Comparison of ENCODE assay signal across 12 cellular contexts in the genomic region with DNA sequence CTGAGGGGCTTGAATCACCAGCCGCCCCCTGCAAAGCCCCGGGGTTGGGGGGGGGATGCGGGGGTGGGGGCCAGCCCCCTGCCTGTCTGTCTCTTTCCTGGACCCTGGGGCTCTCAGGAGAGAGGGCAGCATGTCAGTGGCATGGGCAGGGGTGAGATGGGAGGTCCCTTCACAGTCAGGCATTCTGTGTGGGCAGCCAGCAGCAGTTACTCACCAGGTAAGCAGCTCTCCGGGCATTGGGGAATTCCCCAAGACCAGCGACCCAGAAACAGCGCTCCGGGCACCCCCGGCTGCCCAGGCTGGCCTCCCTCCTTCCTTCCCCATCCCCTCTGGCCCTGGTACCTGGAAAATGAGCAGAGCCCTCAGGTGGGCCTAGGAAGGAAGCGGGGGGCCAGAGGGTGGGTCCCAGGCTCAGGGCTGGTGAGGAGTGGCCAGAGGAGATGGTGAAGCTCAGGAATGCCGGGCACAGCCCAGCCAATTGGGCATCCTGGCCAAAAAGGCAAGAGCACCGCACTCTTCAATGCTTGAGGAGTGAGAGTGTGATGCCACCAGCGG. TPM values are rescaled to one million over a fixed set of nuclear protein-coding genes. Genes with fewer than 3 reads are reported as not detected.
DNase-seq lines count a peak whose midpoint lies in the region; ATAC-seq and TF ChIP-seq lines count a peak whose summit lies in the region.
"Had no signal": no experiment of that assay in that cellular context is flagged by ENCODE, and none has a peak within 500 bp of the region (broad histone marks: within the 10 kb centered on the region; RNA-seq: fewer than 3 reads in every experiment).

No MANE protein-coding gene starts in this region.

- WGBS in body of pancreas, 2 donors: 49% methylated on average over 7 to 12 of the region's 12 CpGs

- no peaks in the 10 kb centered on the region for H4K20me1 ChIP-seq in osteoblast (ENCODE audit: insufficient read depth, low read length)

- TF ChIP-seq CTCF in body of pancreas (IDR thresholded peaks at IDR 0.05): no peak
- TF ChIP-seq CTCF in osteoblast (IDR thresholded peaks at IDR 0.05; ENCODE audit: extremely low read depth, low read depth, low read length): no peak

- H3K4me1 ChIP-seq in body of pancreas: peaks cover 32% of the 10 kb centered on the region
- peaks cover 45% of the 10 kb centered on the region for H3K4me1 ChIP-seq in osteoblast (ENCODE audit: insufficient read depth, low read length)

- H3K27me3 ChIP-seq in body of pancreas (peaks cover 0 to 12% of the 10 kb centered on the region in 2 donors), osteoblast (ENCODE audit: insufficient read depth, low read length) (no peaks in the 10 kb centered on the region)

- H3K4me3 ChIP-seq in body of pancreas (no peak overlapping the region), osteoblast (ENCODE audit: insufficient read depth, low read length) (no peak overlapping the region)
- H3K4me3 ChIP-seq: transverse colon had no signal

- no peak overlapping the region for H2AFZ ChIP-seq in osteoblast (ENCODE audit: low read length)

- H3K27ac ChIP-seq in body of pancreas (peak overlapping the region in 3 of 4 donors; percentile 30 to 59 (median 48)), osteoblast (ENCODE audit: low read depth, low read length) (peak overlapping the region; percentile 92)
- H3K27ac ChIP-seq: transverse colon had no signal

- H3K79me2 ChIP-seq in osteoblast (ENCODE audit: insufficient read depth, low read length): peaks cover 28% of the 10 kb centered on the region

- ATAC-seq in body of pancreas (peak; percentile 67), GM18520 (IDR thresholded peaks at IDR 0.05; ENCODE audit: unreplicated experiment) (no peak), GM21723 (IDR thresholded peaks at IDR 0.05; ENCODE audit: unreplicated experiment) (no peak)

- no peak for TF ChIP-seq POLR2A in body of pancreas (IDR thresholded peaks at IDR 0.05)

- DNase-seq in EH (ENCODE audit: low read depth) (peak; percentile 71), body of pancreas (peak; percentile 42 to 67 (median 60)), osteoblast (ENCODE audit: insufficient read length, low spot score, missing footprints) (peak; percentile 99), UCSD-AML1 (lab: John Stamatoyannopoulos, UW; ENCODE audit: unreplicated experiment) (no peak), NCI-H774 (lab: John Stamatoyannopoulos, UW) (no peak)
- DNase-seq: activated effector memory CD4-positive, alpha-beta T cell treated with anti-CD3 and anti-CD28 coated beads, Interleukin-2, amount 50 U/mL, for 16 hours; erythroblast; transverse colon had no signal

- peak overlapping the region; percentile 3 for H3K4me2 ChIP-seq in osteoblast (ENCODE audit: insufficient read depth, low read length)

- H3K9me3 ChIP-seq in body of pancreas: no peaks in the 10 kb centered on the region
- H3K9me3 ChIP-seq in osteoblast (ENCODE audit: low read depth, low read length): no peaks in the 10 kb centered on the region
- H3K9me3 ChIP-seq: transverse colon had no signal

- peak; percentile 21; the same call in 1 of the 2 replicates for TF ChIP-seq RAD21 in Ishikawa (IDR thresholded peaks at IDR 0.05; ENCODE audit: low read depth)

- TF ChIP-seq EP300 in Ishikawa (IDR thresholded peaks at IDR 0.05; ENCODE audit: borderline replicate concordance): peak; percentile 99

- intact Hi-C loops in body of pancreas (cut with DNase I): no loop called here

- H3K36me3 ChIP-seq in body of pancreas (replicated peaks in 1 of 2; ENCODE audit: insufficient read depth in 1 of 2, low read depth in 2 of 2): no peaks in the 10 kb centered on the region
- H3K36me3 ChIP-seq in osteoblast (ENCODE audit: insufficient read depth, low read length): no peaks in the 10 kb centered on the region
- H3K36me3 ChIP-seq: transverse colon had no signal

TF ChIP-seq in Ishikawa, 13 proteins besides CTCF, POLR2A, EP300 and RAD21:
- TF ChIP-seq FOXM1 (IDR thresholded peaks at IDR 0.05; ENCODE audit: borderline replicate concordance, low read depth): peak; percentile 98
- TF ChIP-seq EGR1 (IDR thresholded peaks at IDR 0.05): peak; percentile 79
- TF ChIP-seq TAF1 (IDR thresholded peaks at IDR 0.05; ENCODE audit: low read depth): no peak; the same call in 1 of the 2 replicates
- TF ChIP-seq TEAD4 (IDR thresholded peaks at IDR 0.05): peak; percentile 96
- TF ChIP-seq, protein P1, sequence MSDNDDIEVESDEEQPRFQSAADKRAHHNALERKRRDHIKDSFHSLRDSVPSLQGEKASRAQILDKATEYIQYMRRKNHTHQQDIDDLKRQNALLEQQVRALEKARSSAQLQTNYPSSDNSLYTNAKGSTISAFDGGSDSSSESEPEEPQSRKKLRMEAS (IDR thresholded peaks at IDR 0.05): peak; percentile 11; the same call in 1 of the 2 replicates
- TF ChIP-seq, protein P2, sequence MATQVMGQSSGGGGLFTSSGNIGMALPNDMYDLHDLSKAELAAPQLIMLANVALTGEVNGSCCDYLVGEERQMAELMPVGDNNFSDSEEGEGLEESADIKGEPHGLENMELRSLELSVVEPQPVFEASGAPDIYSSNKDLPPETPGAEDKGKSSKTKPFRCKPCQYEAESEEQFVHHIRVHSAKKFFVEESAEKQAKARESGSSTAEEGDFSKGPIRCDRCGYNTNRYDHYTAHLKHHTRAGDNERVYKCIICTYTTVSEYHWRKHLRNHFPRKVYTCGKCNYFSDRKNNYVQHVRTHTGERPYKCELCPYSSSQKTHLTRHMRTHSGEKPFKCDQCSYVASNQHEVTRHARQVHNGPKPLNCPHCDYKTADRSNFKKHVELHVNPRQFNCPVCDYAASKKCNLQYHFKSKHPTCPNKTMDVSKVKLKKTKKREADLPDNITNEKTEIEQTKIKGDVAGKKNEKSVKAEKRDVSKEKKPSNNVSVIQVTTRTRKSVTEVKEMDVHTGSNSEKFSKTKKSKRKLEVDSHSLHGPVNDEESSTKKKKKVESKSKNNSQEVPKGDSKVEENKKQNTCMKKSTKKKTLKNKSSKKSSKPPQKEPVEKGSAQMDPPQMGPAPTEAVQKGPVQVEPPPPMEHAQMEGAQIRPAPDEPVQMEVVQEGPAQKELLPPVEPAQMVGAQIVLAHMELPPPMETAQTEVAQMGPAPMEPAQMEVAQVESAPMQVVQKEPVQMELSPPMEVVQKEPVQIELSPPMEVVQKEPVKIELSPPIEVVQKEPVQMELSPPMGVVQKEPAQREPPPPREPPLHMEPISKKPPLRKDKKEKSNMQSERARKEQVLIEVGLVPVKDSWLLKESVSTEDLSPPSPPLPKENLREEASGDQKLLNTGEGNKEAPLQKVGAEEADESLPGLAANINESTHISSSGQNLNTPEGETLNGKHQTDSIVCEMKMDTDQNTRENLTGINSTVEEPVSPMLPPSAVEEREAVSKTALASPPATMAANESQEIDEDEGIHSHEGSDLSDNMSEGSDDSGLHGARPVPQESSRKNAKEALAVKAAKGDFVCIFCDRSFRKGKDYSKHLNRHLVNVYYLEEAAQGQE (IDR thresholded peaks at IDR 0.05; ENCODE audit: low read depth): no peak
- TF ChIP-seq CREB1 (IDR thresholded peaks at IDR 0.05; ENCODE audit: low read depth): no peak
- TF ChIP-seq NFIC (IDR thresholded peaks at IDR 0.05): peak; percentile 97
- TF ChIP-seq ZBTB7A (IDR thresholded peaks at IDR 0.05; ENCODE audit: low read depth): peak; percentile 93
- peak; percentile 99 for TF ChIP-seq TCF12 (IDR thresholded peaks at IDR 0.05; ENCODE audit: low read depth)
- TF ChIP-seq, protein P3, sequence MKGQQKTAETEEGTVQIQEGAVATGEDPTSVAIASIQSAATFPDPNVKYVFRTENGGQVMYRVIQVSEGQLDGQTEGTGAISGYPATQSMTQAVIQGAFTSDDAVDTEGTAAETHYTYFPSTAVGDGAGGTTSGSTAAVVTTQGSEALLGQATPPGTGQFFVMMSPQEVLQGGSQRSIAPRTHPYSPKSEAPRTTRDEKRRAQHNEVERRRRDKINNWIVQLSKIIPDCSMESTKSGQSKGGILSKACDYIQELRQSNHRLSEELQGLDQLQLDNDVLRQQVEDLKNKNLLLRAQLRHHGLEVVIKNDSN (IDR thresholded peaks at IDR 0.05): no peak
- TF ChIP-seq CEBPB (IDR thresholded peaks at IDR 0.05): peak; percentile 63; the same call in 1 of the 2 replicates
- peak; percentile 17; the same call in 1 of the 2 replicates for TF ChIP-seq YY1 (IDR thresholded peaks at IDR 0.05; ENCODE audit: low read depth)

RNA-seq across cellular contexts. Expression of a gene that starts 4.2 kb away (rescaled TPM):
- total RNA-seq in body of pancreas (1 to 10 TPM in 1 of 2 donors, under 1 TPM in 1; 0.52 to 1.3 TPM), osteoblast (3.2 and 3.3 TPM in 2 replicates)

RNA-seq across cellular contexts. Expression of a gene that starts 15.9 kb away (rescaled TPM):
- total RNA-seq in body of pancreas: not detected
- total RNA-seq in osteoblast: not detected in 2 replicates
- total RNA-seq: lung microvascular endothelial cell, transverse colon had no signal

RNA-seq across cellular contexts. Expression of a gene that starts 38.5 kb away (rescaled TPM):
- total RNA-seq in body of pancreas (10 to 100 TPM in 1 of 2 donors, 1 to 10 TPM in 1; 4.2 to 21.4 TPM), osteoblast (5.3 and 5.8 TPM in 2 replicates)

Comparison
In these comparisons a context has a peak if more than half of its experiments do, and no peak if none do; other contexts are left out.
1. DNase-seq: peak in EH (single experiment), body of pancreas (4 of 4) and osteoblast (single experiment); none in UCSD-AML1 (single experiment) and NCI-H774 (single experiment).